Comparison of ENCODE assay signal across 9 cellular contexts in genomic region chr13:80363890-80364503, GRCh38. TPM values are rescaled to one million over a fixed set of nuclear protein-coding genes. Genes with fewer than 3 reads are reported as not detected.
A peak's percentile ranks its signal among the peaks of the same experiment; 100 is the strongest.
DNase-seq lines count a peak whose midpoint lies in the region; ATAC-seq, FAIRE-seq and TF ChIP-seq lines count a peak whose summit lies in the region.
"Had no signal": no experiment of that assay in that cellular context is flagged by ENCODE, and none has a peak within 500 bp of the region (broad histone marks: within the 10 kb centered on the region; RNA-seq: fewer than 3 reads in every experiment).

No MANE protein-coding gene starts in this region.

- peaks cover 36% of the 10 kb centered on the region for H3F3A ChIP-seq in neural progenitor cell (ENCODE audit: low read depth)

- H2AFZ ChIP-seq in neural progenitor cell (replicated peaks) = no peak overlapping the region

- H3K27ac ChIP-seq in neural progenitor cell = no peak overlapping the region
- H3K27ac ChIP-seq: BLaER1 treated with 17β-estradiol and CSF1 and Interleukin-3, amounts not matched to agents 10 nM and 100 nM had no signal

- H3K4me1 ChIP-seq in neural progenitor cell = peaks cover 23% of the 10 kb centered on the region

- peak; percentile 74 for FAIRE-seq in colon (lab: Jason Lieb, UNC)

- no peaks in the 10 kb centered on the region for H3K36me3 ChIP-seq in neural progenitor cell
- H3K36me3 ChIP-seq: BLaER1 treated with 17β-estradiol and CSF1 and Interleukin-3, amounts not matched to agents 10 nM and 100 nM had no signal

- peaks cover 4% of the 10 kb centered on the region for H4K20me1 ChIP-seq in neural progenitor cell (ENCODE audit: low read depth)
- H4K20me1 ChIP-seq: BLaER1 treated with 17β-estradiol and CSF1 and Interleukin-3, amounts not matched to agents 10 nM and 100 nM had no signal

- DNase-seq in DMS153 treated with DMSO at 0.1 percent for 48 hours (lab: John Stamatoyannopoulos, UW; ENCODE audit: unreplicated experiment) (peak; percentile 38), DMS153 (lab: John Stamatoyannopoulos, UW) (no peak), NCI-H345 treated with DMSO at 0.1 percent for 48 hours (lab: John Stamatoyannopoulos, UW; ENCODE audit: unreplicated experiment) (peak; percentile 3), neural progenitor cell (ENCODE audit: low spot score) (peak; percentile 47)

- H3K27ac Mint-ChIP-seq in neural progenitor cell = no peak overlapping the region

- no peak overlapping the region for H3K9ac ChIP-seq in neural progenitor cell
- H3K9ac ChIP-seq: BLaER1 treated with 17β-estradiol and CSF1 and Interleukin-3, amounts not matched to agents 10 nM and 100 nM had no signal

- H3K4me1 Mint-ChIP-seq in neural progenitor cell = peaks cover 44% of the 10 kb centered on the region

- H3K4me2 ChIP-seq in neural progenitor cell = no peak overlapping the region
- H3K4me2 ChIP-seq: BLaER1 treated with 17β-estradiol and CSF1 and Interleukin-3, amounts not matched to agents 10 nM and 100 nM had no signal

- peaks cover 3% of the 10 kb centered on the region for H3K27me3 Mint-ChIP-seq in neural progenitor cell (ENCODE audit: insufficient read depth, low read depth)

- peaks cover 17% of the 10 kb centered on the region for H3K9me3 Mint-ChIP-seq in neural progenitor cell

- peaks cover 5% of the 10 kb centered on the region for H3K36me3 Mint-ChIP-seq in neural progenitor cell

- no peaks in the 10 kb centered on the region for H3K9me3 ChIP-seq in neural progenitor cell (ENCODE audit: low read depth)
- H3K9me3 ChIP-seq: BLaER1 treated with 17β-estradiol and CSF1 and Interleukin-3, amounts not matched to agents 10 nM and 100 nM had no signal

- TF ChIP-seq CTCF in neural progenitor cell (IDR thresholded peaks at IDR 0.05) = peak; percentile 96

- no peaks in the 10 kb centered on the region for H3K79me2 ChIP-seq in neural progenitor cell (ENCODE audit: low read depth)

- H3K4me3 Mint-ChIP-seq in neural progenitor cell = no peak overlapping the region

- peaks cover 4% of the 10 kb centered on the region for H3K27me3 ChIP-seq in neural progenitor cell
- H3K27me3 ChIP-seq: BLaER1 treated with 17β-estradiol and CSF1 and Interleukin-3, amounts not matched to agents 10 nM and 100 nM had no signal

- H3K4me3 ChIP-seq in neural progenitor cell = no peak overlapping the region
- H3K4me3 ChIP-seq: BLaER1 treated with 17β-estradiol and CSF1 and Interleukin-3, amounts not matched to agents 10 nM and 100 nM had no signal

- ATAC-seq in HG03457 (IDR thresholded peaks at IDR 0.05; ENCODE audit: unreplicated experiment) (no peak), GM21360 (IDR thresholded peaks at IDR 0.05; ENCODE audit: unreplicated experiment) (no peak), GM18498 (IDR thresholded peaks at IDR 0.05; ENCODE audit: unreplicated experiment) (no peak)

RNA-seq across cellular contexts. Expression of gene SPRY2, which starts 23.1 kb away (rescaled TPM):
- total RNA-seq in neural progenitor cell (ENCODE audit: low replicate concordance) = 17.2 and 22.5 TPM in 2 replicates
